Comparison of ENCODE assay signal across 9 cellular contexts in genomic region chr14:58395565-58395814, GRCh38. TPM values are rescaled to one million over a fixed set of nuclear protein-coding genes. Genes with fewer than 3 reads are reported as not detected.
DNase-seq lines count a peak whose midpoint lies in the region; ATAC-seq and TF ChIP-seq lines count a peak whose summit lies in the region.
"Had no signal": no experiment of that assay in that cellular context is flagged by ENCODE, and none has a peak within 500 bp of the region (broad histone marks: within the 10 kb centered on the region; RNA-seq: fewer than 3 reads in every experiment).

No MANE protein-coding gene starts in this region.

- WGBS in mesendoderm (ENCODE audit: extremely low coverage, insufficient coverage, low lambda C conversion rate) = no CpG with 5 or more reads among the region's 10 CpGs

- H3K9me3 Mint-ChIP-seq in brain = peaks cover 0 to 3% (median 0%) of the 10 kb centered on the region in 5 experiments

- H3K4me3 Mint-ChIP-seq in brain = peak overlapping the region; percentile 68 to 81 (median 73)

- H3K27ac ChIP-seq in cardiac muscle cell (no peak overlapping the region), mesendoderm (ENCODE audit: low read depth, low read length) (no peak overlapping the region), upper lobe of right lung (peak overlapping the region; percentile 83)

- peaks cover 2% of the 10 kb centered on the region for H3K27me3 Mint-ChIP-seq in brain

- H3K18ac ChIP-seq in mesendoderm (ENCODE audit: low read length) = no peak overlapping the region

- peak overlapping the region in 4 of 5 experiments; percentile 47 to 77 (median 63) for H3K27ac Mint-ChIP-seq in brain

- H3K9me3 ChIP-seq in cardiac muscle cell (ENCODE audit: low read depth) = no peaks in the 10 kb centered on the region
- no peaks in the 10 kb centered on the region for H3K9me3 ChIP-seq in upper lobe of right lung

- H4K8ac ChIP-seq in mesendoderm (ENCODE audit: low read depth, low read length) = no peak overlapping the region

- H4K5ac ChIP-seq in mesendoderm (ENCODE audit: low read length) = no peak overlapping the region

- H3K4me3 ChIP-seq in cardiac muscle cell = peak overlapping the region; percentile 39
- H3K4me3 ChIP-seq in mesendoderm (ENCODE audit: low read length) = no peak overlapping the region
- H3K4me3 ChIP-seq in upper lobe of right lung = peak overlapping the region; percentile 61

- H3K4me2 ChIP-seq in mesendoderm (ENCODE audit: low read length) = peak overlapping the region; percentile 38

- H3K4me1 ChIP-seq in cardiac muscle cell (ENCODE audit: low read depth) (no peaks in the 10 kb centered on the region), mesendoderm (ENCODE audit: control insufficient read depth, low read depth, low read length) (peaks cover 2% of the 10 kb centered on the region), upper lobe of right lung (peaks cover 6% of the 10 kb centered on the region)

- no peak overlapping the region for H2BK5ac ChIP-seq in mesendoderm (ENCODE audit: low read length)

- intact Hi-C loops in Right ventricle myocardium superior (cut with DNase I) = no loop called here
- intact Hi-C loops in upper lobe of right lung (cut with DNase I) = no loop called here

- H3K36me3 ChIP-seq in cardiac muscle cell (no peaks in the 10 kb centered on the region), mesendoderm (ENCODE audit: control insufficient read depth, insufficient read depth, low read length) (no peaks in the 10 kb centered on the region), upper lobe of right lung (no peaks in the 10 kb centered on the region)

- H2BK15ac ChIP-seq in mesendoderm (replicated peaks; ENCODE audit: low read depth) = no peak overlapping the region

- H3K4me1 Mint-ChIP-seq in brain = peaks cover 10% of the 10 kb centered on the region

- peaks cover 14% of the 10 kb centered on the region for H3K27me3 ChIP-seq in cardiac muscle cell
- no peaks in the 10 kb centered on the region for H3K27me3 ChIP-seq in mesendoderm (ENCODE audit: insufficient read depth, low read length, poor library complexity)
- no peaks in the 10 kb centered on the region for H3K27me3 ChIP-seq in upper lobe of right lung

- H3K36me3 Mint-ChIP-seq in brain = no peaks in the 10 kb centered on the region

- H3K79me2 ChIP-seq in mesendoderm (ENCODE audit: control insufficient read depth, insufficient read depth, low read length) = no peaks in the 10 kb centered on the region

- TF ChIP-seq CTCF in cardiac muscle cell (IDR thresholded peaks at IDR 0.05; ENCODE audit: low read depth, low read length) (no peak), brain (conservative IDR thresholded peaks at IDR 0.05) (no peak), upper lobe of right lung (IDR thresholded peaks at IDR 0.05) (no peak)

- H3K23ac ChIP-seq in mesendoderm (ENCODE audit: low read length) = no peak overlapping the region

- no peak overlapping the region for H3K4ac ChIP-seq in mesendoderm (ENCODE audit: low read depth, low read length)

- ATAC-seq in Right ventricle myocardium superior (ENCODE audit: poor library complexity) (no peak), upper lobe of right lung (no peak), GM19455 (IDR thresholded peaks at IDR 0.05; ENCODE audit: unreplicated experiment) (no peak), HG02763 (IDR thresholded peaks at IDR 0.05; ENCODE audit: unreplicated experiment) (no peak)

- peak overlapping the region; percentile 40 for H3K9ac ChIP-seq in mesendoderm (ENCODE audit: low read length)

- DNase-seq in cardiac muscle cell (ENCODE audit: low read depth in 1 of 2, low spot score in 1 of 2) = no peak
- no peak for DNase-seq in Right ventricle myocardium superior
- DNase-seq in mesendoderm = no peak
- DNase-seq in upper lobe of right lung = no peak
- DNase-seq in NCI-H1436 (lab: John Stamatoyannopoulos, UW) = no peak

- no peaks in the 10 kb centered on the region for H3K79me1 ChIP-seq in mesendoderm (ENCODE audit: low read length)

- H3K56ac ChIP-seq in mesendoderm (ENCODE audit: low read length) = peak overlapping the region; percentile 95

- no peak overlapping the region for H2AK5ac ChIP-seq in mesendoderm (ENCODE audit: low read length)

- no peak overlapping the region for H2BK120ac ChIP-seq in mesendoderm (ENCODE audit: low read depth, low read length)

RNA-seq across cellular contexts. Expression of gene TOMM20L, which starts 0.2 kb away (rescaled TPM):
- total RNA-seq in cardiac muscle cell (not detected in 2 replicates), Right ventricle myocardium superior (not detected), upper lobe of right lung (not detected)
- polyA plus RNA-seq in cardiac muscle cell (not detected in 2 replicates), brain (ENCODE audit: insufficient read depth, low read depth, low replicate concordance) (not detected)
- polyA plus RNA-seq in mesendoderm (2013, experiment 1 of 2) = 0.07 TPM
- 0.10 TPM for polyA plus RNA-seq in mesendoderm (2013, experiment 2 of 2)
- total RNA-seq: Daoy had no signal

RNA-seq across cellular contexts. Expression of gene TIMM9, which starts 31.8 kb away (rescaled TPM):
- total RNA-seq in cardiac muscle cell (43.0 and 50.1 TPM in 2 replicates), Right ventricle myocardium superior (27.6 TPM), upper lobe of right lung (24.9 TPM)
- polyA plus RNA-seq in cardiac muscle cell (75.3 and 77.3 TPM in 2 replicates), brain (ENCODE audit: insufficient read depth, low read depth, low replicate concordance) (48.0 TPM)
- 58.7 TPM for polyA plus RNA-seq in mesendoderm (2013, experiment 1 of 2)
- 59.2 TPM for polyA plus RNA-seq in mesendoderm (2013, experiment 2 of 2)

RNA-seq across cellular contexts. Expression of gene KIAA0586, which starts 32.0 kb away (rescaled TPM):
- total RNA-seq in cardiac muscle cell (13.6 and 18.9 TPM in 2 replicates), Right ventricle myocardium superior (9.8 TPM), upper lobe of right lung (16.3 TPM)
- polyA plus RNA-seq in cardiac muscle cell (8.3 and 17.9 TPM in 2 replicates), brain (ENCODE audit: insufficient read depth, low read depth, low replicate concordance) (10.0 TPM)
- 12.3 TPM for polyA plus RNA-seq in mesendoderm (2013, experiment 1 of 2)
- polyA plus RNA-seq in mesendoderm (2013, experiment 2 of 2) = 10.9 TPM
